In genomic region chr18:47260138-47260923, GRCh38 we compare ENCODE assay signal across 1 cellular context.
TF ChIP-seq lines count a peak whose summit lies in the region.

No MANE protein-coding gene starts in this region.

TF ChIP-seq in WTC11, 78 proteins besides CTCF, POLR2A, EP300 and RAD21 (continued from another document and continues in another):
- TF ChIP-seq ZNF425 (CRISPR knock-in tag; conservative IDR thresholded peaks at IDR 0.05) (no peak), HMGXB4 (CRISPR knock-in tag; IDR thresholded peaks at IDR 0.05) (peak; percentile 80; the same call in 1 of the 2 replicates), FOXP1 (CRISPR knock-in tag; IDR thresholded peaks at IDR 0.05; ENCODE audit: borderline replicate concordance) (peak; percentile 95), IRF2 (CRISPR knock-in tag; IDR thresholded peaks at IDR 0.05; ENCODE audit: borderline replicate concordance, low read depth) (peak; percentile 41; the same call in 1 of the 2 replicates), ELF4 (CRISPR knock-in tag; IDR thresholded peaks at IDR 0.05; ENCODE audit: low read depth) (peak; percentile 50; the same call in 1 of the 2 replicates), ZNF423 (CRISPR knock-in tag; IDR thresholded peaks at IDR 0.05) (no peak), CREM (CRISPR knock-in tag; IDR thresholded peaks at IDR 0.05) (peak; percentile 84; the same call in 1 of the 2 replicates), USF2 (CRISPR knock-in tag; IDR thresholded peaks at IDR 0.05) (no peak), MAX (CRISPR knock-in tag; IDR thresholded peaks at IDR 0.05) (no peak; the same call in 1 of the 2 replicates), ESRRA (CRISPR knock-in tag; IDR thresholded peaks at IDR 0.05; ENCODE audit: borderline replicate concordance) (peak; percentile 87; the same call in 1 of the 2 replicates), USF1 (CRISPR knock-in tag; IDR thresholded peaks at IDR 0.05) (peak; percentile 71; the same call in 1 of the 2 replicates), ZNF138 (CRISPR knock-in tag; conservative IDR thresholded peaks at IDR 0.05) (no peak; the same call in 1 of the 2 replicates), JUN (CRISPR knock-in tag; IDR thresholded peaks at IDR 0.05) (peak; percentile 93), OVOL2 (CRISPR knock-in tag; IDR thresholded peaks at IDR 0.05; ENCODE audit: borderline replicate concordance) (no peak), ATF2 (CRISPR knock-in tag; IDR thresholded peaks at IDR 0.05; ENCODE audit: borderline replicate concordance, low read depth) (no peak), ATF6 (CRISPR knock-in tag; IDR thresholded peaks at IDR 0.05) (no peak), FOXP4 (CRISPR knock-in tag; IDR thresholded peaks at IDR 0.05) (peak; percentile 97), CBFB (CRISPR knock-in tag; IDR thresholded peaks at IDR 0.05; ENCODE audit: low read depth) (no peak), RORB (CRISPR knock-in tag; IDR thresholded peaks at IDR 0.05) (no peak), MXD4 (CRISPR knock-in tag; IDR thresholded peaks at IDR 0.05; ENCODE audit: borderline replicate concordance) (no peak), TEAD1 (CRISPR knock-in tag; IDR thresholded peaks at IDR 0.05) (peak; percentile 85), PRDM15 (CRISPR knock-in tag; IDR thresholded peaks at IDR 0.05) (no peak), SMAD3 (CRISPR knock-in tag; IDR thresholded peaks at IDR 0.05; ENCODE audit: borderline replicate concordance) (peak; percentile 73; the same call in 1 of the 2 replicates), GTF2I (CRISPR knock-in tag; conservative IDR thresholded peaks at IDR 0.05) (no peak), TCF7 (CRISPR knock-in tag; IDR thresholded peaks at IDR 0.05; ENCODE audit: low read depth) (0 out of 2 replicates have a peak, but pooled peaks have one; percentile 82), IRF1 (CRISPR knock-in tag; IDR thresholded peaks at IDR 0.05) (peak; percentile 87), SOX15 (CRISPR knock-in tag; IDR thresholded peaks at IDR 0.05) (no peak), FOXK1 (CRISPR knock-in tag; IDR thresholded peaks at IDR 0.05) (peak; percentile 90), ZNF671 (CRISPR knock-in tag; IDR thresholded peaks at IDR 0.05) (no peak), RELA (CRISPR knock-in tag; IDR thresholded peaks at IDR 0.05; ENCODE audit: borderline replicate concordance) (0 out of 2 replicates have a peak, but pooled peaks have one; percentile 46), ATF3 (CRISPR knock-in tag; conservative IDR thresholded peaks at IDR 0.05) (no peak), ZBTB21 (CRISPR knock-in tag; IDR thresholded peaks at IDR 0.05; ENCODE audit: borderline replicate concordance) (peak; percentile 63; the same call in 1 of the 2 replicates), ZMAT4 (CRISPR knock-in tag; IDR thresholded peaks at IDR 0.05) (no peak), ZSCAN18 (CRISPR knock-in tag; IDR thresholded peaks at IDR 0.05) (no peak)
